ENCODE assay signal across 1 cellular context in genomic region chr5:138533973-138534941, GRCh38.
TF ChIP-seq lines count a peak whose summit lies in the region.

No MANE protein-coding gene starts in this region.

TF ChIP-seq in HepG2, 621 proteins besides CTCF, POLR2A, EP300 and RAD21 (continued from another document and continues in another):
- TF ChIP-seq, protein P1, sequence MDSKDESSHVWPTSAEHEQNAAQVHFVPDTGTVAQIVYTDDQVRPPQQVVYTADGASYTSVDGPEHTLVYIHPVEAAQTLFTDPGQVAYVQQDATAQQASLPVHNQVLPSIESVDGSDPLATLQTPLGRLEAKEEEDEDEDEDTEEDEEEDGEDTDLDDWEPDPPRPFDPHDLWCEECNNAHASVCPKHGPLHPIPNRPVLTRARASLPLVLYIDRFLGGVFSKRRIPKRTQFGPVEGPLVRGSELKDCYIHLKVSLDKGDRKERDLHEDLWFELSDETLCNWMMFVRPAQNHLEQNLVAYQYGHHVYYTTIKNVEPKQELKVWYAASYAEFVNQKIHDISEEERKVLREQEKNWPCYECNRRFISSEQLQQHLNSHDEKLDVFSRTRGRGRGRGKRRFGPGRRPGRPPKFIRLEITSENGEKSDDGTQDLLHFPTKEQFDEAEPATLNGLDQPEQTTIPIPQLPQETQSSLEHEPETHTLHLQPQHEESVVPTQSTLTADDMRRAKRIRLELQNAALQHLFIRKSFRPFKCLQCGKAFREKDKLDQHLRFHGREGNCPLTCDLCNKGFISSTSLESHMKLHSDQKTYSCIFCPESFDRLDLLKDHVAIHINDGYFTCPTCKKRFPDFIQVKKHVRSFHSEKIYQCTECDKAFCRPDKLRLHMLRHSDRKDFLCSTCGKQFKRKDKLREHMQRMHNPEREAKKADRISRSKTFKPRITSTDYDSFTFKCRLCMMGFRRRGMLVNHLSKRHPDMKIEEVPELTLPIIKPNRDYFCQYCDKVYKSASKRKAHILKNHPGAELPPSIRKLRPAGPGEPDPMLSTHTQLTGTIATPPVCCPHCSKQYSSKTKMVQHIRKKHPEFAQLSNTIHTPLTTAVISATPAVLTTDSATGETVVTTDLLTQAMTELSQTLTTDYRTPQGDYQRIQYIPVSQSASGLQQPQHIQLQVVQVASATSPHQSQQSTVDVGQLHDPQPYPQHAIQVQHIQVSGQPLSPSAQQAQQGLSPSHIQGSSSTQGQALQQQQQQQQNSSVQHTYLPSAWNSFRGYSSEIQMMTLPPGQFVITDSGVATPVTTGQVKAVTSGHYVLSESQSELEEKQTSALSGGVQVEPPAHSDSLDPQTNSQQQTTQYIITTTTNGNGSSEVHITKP (CRISPR knock-in tag; IDR thresholded peaks at IDR 0.05; ENCODE audit: low read depth) = no peak
- TF ChIP-seq RORA (CRISPR knock-in tag; IDR thresholded peaks at IDR 0.05) (no peak), MAFG (CRISPR knock-in tag; IDR thresholded peaks at IDR 0.05) (no peak), ISL2 (CRISPR knock-in tag; IDR thresholded peaks at IDR 0.05) (peak; percentile 76), BRD4 (CRISPR knock-in tag; IDR thresholded peaks at IDR 0.05) (no peak), ZNF788 (CRISPR knock-in tag; IDR thresholded peaks at IDR 0.05; ENCODE audit: borderline replicate concordance) (no peak), ZNF251 (CRISPR knock-in tag; IDR thresholded peaks at IDR 0.05) (no peak), IKZF1 (IDR thresholded peaks at IDR 0.05) (no peak), NR2F6 (IDR thresholded peaks at IDR 0.05) (peak; percentile 58; the same call in 1 of the 2 replicates), NR2F6 (CRISPR knock-in tag; IDR thresholded peaks at IDR 0.05) (peak; percentile 79), ZNF550 (CRISPR knock-in tag; IDR thresholded peaks at IDR 0.05; ENCODE audit: borderline replicate concordance) (no peak), MEF2D (CRISPR knock-in tag; IDR thresholded peaks at IDR 0.05) (no peak), CHCHD3 (CRISPR knock-in tag; IDR thresholded peaks at IDR 0.05) (no peak), ZBTB4 (CRISPR knock-in tag; IDR thresholded peaks at IDR 0.05; ENCODE audit: borderline replicate concordance) (no peak), SRY (CRISPR knock-in tag; IDR thresholded peaks at IDR 0.05) (no peak), TFDP2 (CRISPR knock-in tag; IDR thresholded peaks at IDR 0.05) (no peak), MAF1 (CRISPR knock-in tag; IDR thresholded peaks at IDR 0.05; ENCODE audit: borderline replicate concordance) (no peak), RARA (CRISPR knock-in tag; IDR thresholded peaks at IDR 0.05) (peak; percentile 97), ZNF280D (CRISPR knock-in tag; IDR thresholded peaks at IDR 0.05) (no peak), PRPF4 (IDR thresholded peaks at IDR 0.05; ENCODE audit: low read depth, low read length, poor library complexity, severe bottlenecking) (no peak), ATAD3A (CRISPR knock-in tag; IDR thresholded peaks at IDR 0.05) (no peak), ZNF790 (CRISPR knock-in tag; IDR thresholded peaks at IDR 0.05; ENCODE audit: borderline replicate concordance) (no peak), JUNB (CRISPR knock-in tag; IDR thresholded peaks at IDR 0.05; ENCODE audit: borderline replicate concordance) (no peak), PHF8 (CRISPR knock-in tag; IDR thresholded peaks at IDR 0.05) (no peak), ATF1 (CRISPR knock-in tag; IDR thresholded peaks at IDR 0.05) (peak; percentile 46; the same call in 1 of the 2 replicates), HNF4A (CRISPR knock-in tag; IDR thresholded peaks at IDR 0.05) (peak; percentile 64), ZSCAN22 (CRISPR knock-in tag; IDR thresholded peaks at IDR 0.05) (no peak), ZNF24 (IDR thresholded peaks at IDR 0.05) (0 out of 2 replicates have a peak, but pooled peaks have one; percentile 15), RELA (CRISPR knock-in tag; IDR thresholded peaks at IDR 0.05) (no peak), ZNF18 (CRISPR knock-in tag; IDR thresholded peaks at IDR 0.05; ENCODE audit: insufficient replicate concordance) (no peak), DR1 (CRISPR knock-in tag; IDR thresholded peaks at IDR 0.05) (no peak), ZMAT5 (CRISPR knock-in tag; IDR thresholded peaks at IDR 0.05; ENCODE audit: borderline replicate concordance, low read depth) (no peak)
- TF ChIP-seq, protein P2, sequence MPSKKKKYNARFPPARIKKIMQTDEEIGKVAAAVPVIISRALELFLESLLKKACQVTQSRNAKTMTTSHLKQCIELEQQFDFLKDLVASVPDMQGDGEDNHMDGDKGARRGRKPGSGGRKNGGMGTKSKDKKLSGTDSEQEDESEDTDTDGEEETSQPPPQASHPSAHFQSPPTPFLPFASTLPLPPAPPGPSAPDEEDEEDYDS (CRISPR knock-in tag; IDR thresholded peaks at IDR 0.05) = no peak
- TF ChIP-seq, protein P3, sequence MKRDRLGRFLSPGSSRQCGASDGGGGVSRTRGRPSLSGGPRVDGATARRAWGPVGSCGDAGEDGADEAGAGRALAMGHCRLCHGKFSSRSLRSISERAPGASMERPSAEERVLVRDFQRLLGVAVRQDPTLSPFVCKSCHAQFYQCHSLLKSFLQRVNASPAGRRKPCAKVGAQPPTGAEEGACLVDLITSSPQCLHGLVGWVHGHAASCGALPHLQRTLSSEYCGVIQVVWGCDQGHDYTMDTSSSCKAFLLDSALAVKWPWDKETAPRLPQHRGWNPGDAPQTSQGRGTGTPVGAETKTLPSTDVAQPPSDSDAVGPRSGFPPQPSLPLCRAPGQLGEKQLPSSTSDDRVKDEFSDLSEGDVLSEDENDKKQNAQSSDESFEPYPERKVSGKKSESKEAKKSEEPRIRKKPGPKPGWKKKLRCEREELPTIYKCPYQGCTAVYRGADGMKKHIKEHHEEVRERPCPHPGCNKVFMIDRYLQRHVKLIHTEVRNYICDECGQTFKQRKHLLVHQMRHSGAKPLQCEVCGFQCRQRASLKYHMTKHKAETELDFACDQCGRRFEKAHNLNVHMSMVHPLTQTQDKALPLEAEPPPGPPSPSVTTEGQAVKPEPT (CRISPR knock-in tag; IDR thresholded peaks at IDR 0.05; ENCODE audit: low read depth) = no peak
- TF ChIP-seq, protein P4, sequence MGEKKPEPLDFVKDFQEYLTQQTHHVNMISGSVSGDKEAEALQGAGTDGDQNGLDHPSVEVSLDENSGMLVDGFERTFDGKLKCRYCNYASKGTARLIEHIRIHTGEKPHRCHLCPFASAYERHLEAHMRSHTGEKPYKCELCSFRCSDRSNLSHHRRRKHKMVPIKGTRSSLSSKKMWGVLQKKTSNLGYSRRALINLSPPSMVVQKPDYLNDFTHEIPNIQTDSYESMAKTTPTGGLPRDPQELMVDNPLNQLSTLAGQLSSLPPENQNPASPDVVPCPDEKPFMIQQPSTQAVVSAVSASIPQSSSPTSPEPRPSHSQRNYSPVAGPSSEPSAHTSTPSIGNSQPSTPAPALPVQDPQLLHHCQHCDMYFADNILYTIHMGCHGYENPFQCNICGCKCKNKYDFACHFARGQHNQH (CRISPR knock-in tag; IDR thresholded peaks at IDR 0.05) = no peak
- TF ChIP-seq, protein P5, sequence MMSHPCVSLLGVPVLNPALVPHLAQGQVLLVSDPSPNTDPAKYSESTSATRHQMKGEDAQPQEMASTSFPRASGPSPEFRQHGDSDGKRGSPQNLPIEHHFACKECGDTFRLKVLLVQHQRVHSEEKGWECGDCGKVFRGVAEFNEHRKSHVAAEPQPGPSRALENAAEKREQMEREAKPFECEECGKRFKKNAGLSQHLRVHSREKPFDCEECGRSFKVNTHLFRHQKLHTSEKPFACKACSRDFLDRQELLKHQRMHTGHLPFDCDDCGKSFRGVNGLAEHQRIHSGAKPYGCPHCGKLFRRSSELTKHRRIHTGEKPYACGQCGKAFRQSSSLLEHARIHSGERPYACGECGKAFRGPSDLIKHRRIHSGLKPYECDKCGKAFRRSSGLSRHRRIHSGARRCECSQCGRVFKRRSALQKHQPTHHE (CRISPR knock-in tag; IDR thresholded peaks at IDR 0.05; ENCODE audit: borderline replicate concordance) = no peak
- TF ChIP-seq, protein P6, sequence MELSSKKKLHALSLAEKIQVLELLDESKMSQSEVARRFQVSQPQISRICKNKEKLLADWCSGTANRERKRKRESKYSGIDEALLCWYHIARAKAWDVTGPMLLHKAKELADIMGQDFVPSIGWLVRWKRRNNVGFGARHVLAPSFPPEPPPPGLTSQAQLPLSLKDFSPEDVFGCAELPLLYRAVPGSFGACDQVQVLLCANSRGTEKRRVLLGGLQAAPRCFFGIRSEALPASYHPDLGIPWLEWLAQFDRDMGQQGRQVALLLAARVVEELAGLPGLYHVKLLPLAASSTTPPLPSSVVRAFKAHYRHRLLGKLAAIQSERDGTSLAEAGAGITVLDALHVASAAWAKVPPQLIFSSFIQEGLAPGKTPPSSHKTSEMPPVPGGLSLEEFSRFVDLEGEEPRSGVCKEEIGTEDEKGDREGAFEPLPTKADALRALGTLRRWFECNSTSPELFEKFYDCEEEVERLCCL (CRISPR knock-in tag; IDR thresholded peaks at IDR 0.05; ENCODE audit: borderline replicate concordance) = no peak
- TF ChIP-seq, protein P7, sequence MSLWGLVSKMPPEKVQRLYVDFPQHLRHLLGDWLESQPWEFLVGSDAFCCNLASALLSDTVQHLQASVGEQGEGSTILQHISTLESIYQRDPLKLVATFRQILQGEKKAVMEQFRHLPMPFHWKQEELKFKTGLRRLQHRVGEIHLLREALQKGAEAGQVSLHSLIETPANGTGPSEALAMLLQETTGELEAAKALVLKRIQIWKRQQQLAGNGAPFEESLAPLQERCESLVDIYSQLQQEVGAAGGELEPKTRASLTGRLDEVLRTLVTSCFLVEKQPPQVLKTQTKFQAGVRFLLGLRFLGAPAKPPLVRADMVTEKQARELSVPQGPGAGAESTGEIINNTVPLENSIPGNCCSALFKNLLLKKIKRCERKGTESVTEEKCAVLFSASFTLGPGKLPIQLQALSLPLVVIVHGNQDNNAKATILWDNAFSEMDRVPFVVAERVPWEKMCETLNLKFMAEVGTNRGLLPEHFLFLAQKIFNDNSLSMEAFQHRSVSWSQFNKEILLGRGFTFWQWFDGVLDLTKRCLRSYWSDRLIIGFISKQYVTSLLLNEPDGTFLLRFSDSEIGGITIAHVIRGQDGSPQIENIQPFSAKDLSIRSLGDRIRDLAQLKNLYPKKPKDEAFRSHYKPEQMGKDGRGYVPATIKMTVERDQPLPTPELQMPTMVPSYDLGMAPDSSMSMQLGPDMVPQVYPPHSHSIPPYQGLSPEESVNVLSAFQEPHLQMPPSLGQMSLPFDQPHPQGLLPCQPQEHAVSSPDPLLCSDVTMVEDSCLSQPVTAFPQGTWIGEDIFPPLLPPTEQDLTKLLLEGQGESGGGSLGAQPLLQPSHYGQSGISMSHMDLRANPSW (CRISPR knock-in tag; IDR thresholded peaks at IDR 0.05; ENCODE audit: borderline replicate concordance) = no peak
